In the genomic region with DNA sequence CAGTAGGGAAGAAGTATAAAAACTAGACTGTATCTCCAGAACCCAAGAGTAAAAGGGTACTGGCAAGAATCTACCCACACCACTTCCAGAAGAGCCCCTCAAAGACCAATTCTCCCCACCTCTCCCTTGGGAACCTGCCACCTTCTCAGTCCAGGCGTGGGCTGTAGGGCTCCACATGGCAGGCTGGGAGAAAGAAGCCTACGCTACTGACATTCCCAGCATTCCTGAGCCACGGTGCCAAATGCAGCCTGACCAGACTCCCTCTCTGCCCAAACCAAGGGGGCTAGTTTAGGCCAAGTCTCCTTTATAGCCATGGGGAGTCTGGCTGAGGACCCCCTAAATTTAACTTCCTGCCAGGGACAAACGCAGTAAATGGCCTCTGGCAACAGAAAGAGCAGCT, we compare ENCODE assay signal across 7 cellular contexts. TPM values are rescaled to one million over a fixed set of nuclear protein-coding genes. Genes with fewer than 3 reads are reported as not detected.
DNase-seq lines count a peak whose midpoint lies in the region; ATAC-seq and TF ChIP-seq lines count a peak whose summit lies in the region.
"Had no signal": no experiment of that assay in that cellular context is flagged by ENCODE, and none has a peak within 500 bp of the region (broad histone marks: within the 10 kb centered on the region; RNA-seq: fewer than 3 reads in every experiment).

No MANE protein-coding gene starts in this region.

- H3F3A ChIP-seq in OCI-LY1 (ENCODE audit: insufficient read depth, low read length): no peaks in the 10 kb centered on the region

- H3K27ac Mint-ChIP-seq in stimulated activated memory B cell treated with anti-CD40 and anti-IgM and Interleukin-4, amounts not matched to agents 10 μg/mL and 1 μg/mL and 100 μg/mL, for 72 hours: peak overlapping the region; percentile 85

- H3K27me3 ChIP-seq in OCI-LY1 (ENCODE audit: insufficient read depth, low read length): no peaks in the 10 kb centered on the region

- H3K4me3 ChIP-seq in OCI-LY1 (ENCODE audit: low read depth, low read length, poor library complexity, severe bottlenecking) (peak overlapping the region; percentile 74), epithelial cell of proximal tubule (ENCODE audit: low read depth, low read length) (peak overlapping the region; percentile 89)

- peak overlapping the region; percentile 33 for H3K4me3 Mint-ChIP-seq in stimulated activated memory B cell treated with anti-CD40 and anti-IgM and Interleukin-4, amounts not matched to agents 10 μg/mL and 1 μg/mL and 100 μg/mL, for 72 hours

- H3K4me1 ChIP-seq in OCI-LY1 (ENCODE audit: insufficient read depth, low read length, severe bottlenecking): peaks cover 25% of the 10 kb centered on the region

- no peaks in the 10 kb centered on the region for H3K9me3 ChIP-seq in OCI-LY1 (ENCODE audit: low read length)

- no peak for TF ChIP-seq CTCF in OCI-LY1 (IDR thresholded peaks at IDR 0.05; ENCODE audit: low read length)
- TF ChIP-seq CTCF in epithelial cell of proximal tubule (conservative IDR thresholded peaks at IDR 0.05; ENCODE audit: low read depth, low read length): no peak

- H3K27ac ChIP-seq in OCI-LY1 (ENCODE audit: low read depth, low read length, poor library complexity, severe bottlenecking): no peak overlapping the region

- no peaks in the 10 kb centered on the region for H3K27me3 Mint-ChIP-seq in stimulated activated memory B cell treated with anti-CD40 and anti-IgM and Interleukin-4, amounts not matched to agents 10 μg/mL and 1 μg/mL and 100 μg/mL, for 72 hours

- ATAC-seq in stimulated activated memory B cell treated with anti-CD40 and anti-IgM and Interleukin-4, amounts not matched to agents 10 μg/mL and 1 μg/mL and 100 μg/mL, for 72 hours: no peak
- ATAC-seq in GM21515 (IDR thresholded peaks at IDR 0.05; ENCODE audit: unreplicated experiment): no peak

- DNase-seq in epithelial cell of proximal tubule (ENCODE audit: low read depth): no peak
- DNase-seq in NCI-H446 treated with DMSO at 0.1 percent for 48 hours (lab: John Stamatoyannopoulos, UW): no peak
- no peak for DNase-seq in DMS153 treated with DMSO at 0.1 percent for 48 hours (lab: John Stamatoyannopoulos, UW; ENCODE audit: unreplicated experiment)

- no peak overlapping the region for H2AFZ ChIP-seq in OCI-LY1 (ENCODE audit: low read length)

- no peaks in the 10 kb centered on the region for H3K9me2 ChIP-seq in OCI-LY1 (ENCODE audit: low read depth, low read length)

- peak overlapping the region; percentile 93 for H3K4me2 ChIP-seq in OCI-LY1 (ENCODE audit: low read length)

- peak overlapping the region; percentile 82; the same call in 1 of the 2 replicates for H3K9ac ChIP-seq in OCI-LY1 (ENCODE audit: low read length)

- peaks cover 30% of the 10 kb centered on the region for H3K4me1 Mint-ChIP-seq in stimulated activated memory B cell treated with anti-CD40 and anti-IgM and Interleukin-4, amounts not matched to agents 10 μg/mL and 1 μg/mL and 100 μg/mL, for 72 hours

- peaks cover 18% of the 10 kb centered on the region for H3K79me2 ChIP-seq in OCI-LY1 (ENCODE audit: insufficient read depth, low read length)

- no peaks in the 10 kb centered on the region for H3K9me3 Mint-ChIP-seq in stimulated activated memory B cell treated with anti-CD40 and anti-IgM and Interleukin-4, amounts not matched to agents 10 μg/mL and 1 μg/mL and 100 μg/mL, for 72 hours

- peaks cover 40% of the 10 kb centered on the region for H3K36me3 Mint-ChIP-seq in stimulated activated memory B cell treated with anti-CD40 and anti-IgM and Interleukin-4, amounts not matched to agents 10 μg/mL and 1 μg/mL and 100 μg/mL, for 72 hours

- H3K36me3 ChIP-seq in OCI-LY1 (ENCODE audit: insufficient read depth, low read length): peaks cover 43% of the 10 kb centered on the region

- H4K20me1 ChIP-seq in OCI-LY1 (ENCODE audit: insufficient read depth, low read length): no peaks in the 10 kb centered on the region

RNA-seq across cellular contexts. Expression of gene UBE2Q1, which starts 2.0 kb away (rescaled TPM):
- 21.8 and 26.3 TPM in 2 replicates for total RNA-seq in epithelial cell of proximal tubule

RNA-seq across cellular contexts. Expression of gene CHRNB2, which starts 11.2 kb away (rescaled TPM):
- total RNA-seq in epithelial cell of proximal tubule: 0.07 TPM in 1 of 2 replicates, not detected in the other
- total RNA-seq: NCI-H460 had no signal

RNA-seq across cellular contexts. Expression of gene ADAR, which starts 51.6 kb away (rescaled TPM):
- 63.4 and 82.3 TPM in 2 replicates for total RNA-seq in epithelial cell of proximal tubule

RNA-seq across cellular contexts. Expression of gene SHE, which starts 54.2 kb away (rescaled TPM):
- total RNA-seq in epithelial cell of proximal tubule: under 0.01 TPM in 1 of 2 replicates, not detected in the other

RNA-seq across cellular contexts. Expression of gene TDRD10, which starts 54.4 kb away (rescaled TPM):
- not detected in 2 replicates for total RNA-seq in epithelial cell of proximal tubule
- total RNA-seq: NCI-H460 had no signal
